1 cellular context compared by ENCODE assay signal in the genomic region with DNA sequence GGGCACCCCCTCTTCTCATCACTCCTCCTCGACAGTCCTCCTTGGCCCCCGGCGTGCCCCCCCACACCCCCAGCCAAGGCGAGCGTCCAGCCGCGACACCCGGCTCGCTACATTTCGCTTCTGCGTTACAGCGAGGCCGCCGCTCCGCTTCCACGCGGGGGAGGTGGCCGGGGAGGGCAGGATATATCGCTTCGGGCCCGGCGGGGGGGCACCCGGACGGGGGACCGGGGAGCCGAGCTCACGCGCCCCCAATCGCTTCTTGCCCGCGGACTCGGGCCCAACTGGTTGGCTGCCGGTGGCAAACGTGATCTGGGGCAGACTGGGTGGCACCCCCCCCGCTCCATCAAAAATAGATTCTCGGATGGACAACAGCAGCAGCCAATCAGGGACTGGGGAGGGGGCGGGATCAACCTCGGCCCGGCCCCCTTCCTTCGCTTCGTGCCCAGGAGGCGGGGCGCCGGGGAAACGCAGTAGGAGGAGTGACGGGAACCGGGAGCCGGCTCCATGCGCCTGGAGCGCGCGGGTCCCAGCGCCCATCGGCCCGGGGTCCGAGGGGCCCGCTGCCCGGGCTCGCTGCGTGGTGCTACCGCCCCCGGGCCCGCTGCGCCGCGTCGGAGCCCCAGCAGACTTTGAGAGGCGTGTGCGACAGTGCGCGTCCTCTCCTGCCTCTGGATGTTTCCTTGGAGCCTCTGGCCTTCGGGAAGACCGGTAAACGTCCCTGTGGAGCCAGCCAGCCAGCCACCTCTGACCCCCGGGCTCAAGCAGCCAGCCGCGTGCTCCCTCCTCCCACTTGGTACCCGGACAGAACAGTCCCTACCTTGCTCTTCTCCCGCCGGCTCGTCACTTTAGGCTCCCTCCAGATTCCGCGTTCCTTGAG.
A peak's percentile ranks its signal among the peaks of the same experiment; 100 is the strongest.
TF ChIP-seq lines count a peak whose summit lies in the region.

A gene (minus strand): TSS at position 321 of the 877 bp plus-strand sequence. CDS start 2,757 bp downstream, outside the sequence.

TF ChIP-seq in WTC11, 78 proteins besides CTCF, POLR2A, EP300 and RAD21 (continued from another document and continues in another):
- no peak for TF ChIP-seq NR3C1 (CRISPR knock-in tag; conservative IDR thresholded peaks at IDR 0.05; ENCODE audit: low read depth)
- TF ChIP-seq CREB1 (CRISPR knock-in tag; IDR thresholded peaks at IDR 0.05) = no peak
- no peak for TF ChIP-seq ATF1 (CRISPR knock-in tag; IDR thresholded peaks at IDR 0.05)
- peak; percentile 33; the same call in 1 of the 2 replicates for TF ChIP-seq KAT7 (CRISPR knock-in tag; IDR thresholded peaks at IDR 0.05; ENCODE audit: borderline replicate concordance)
- TF ChIP-seq NR1H2 (CRISPR knock-in tag; IDR thresholded peaks at IDR 0.05) = no peak
- TF ChIP-seq MXD4 (CRISPR knock-in tag; IDR thresholded peaks at IDR 0.05; ENCODE audit: borderline replicate concordance) = no peak
- TF ChIP-seq, protein P1, sequence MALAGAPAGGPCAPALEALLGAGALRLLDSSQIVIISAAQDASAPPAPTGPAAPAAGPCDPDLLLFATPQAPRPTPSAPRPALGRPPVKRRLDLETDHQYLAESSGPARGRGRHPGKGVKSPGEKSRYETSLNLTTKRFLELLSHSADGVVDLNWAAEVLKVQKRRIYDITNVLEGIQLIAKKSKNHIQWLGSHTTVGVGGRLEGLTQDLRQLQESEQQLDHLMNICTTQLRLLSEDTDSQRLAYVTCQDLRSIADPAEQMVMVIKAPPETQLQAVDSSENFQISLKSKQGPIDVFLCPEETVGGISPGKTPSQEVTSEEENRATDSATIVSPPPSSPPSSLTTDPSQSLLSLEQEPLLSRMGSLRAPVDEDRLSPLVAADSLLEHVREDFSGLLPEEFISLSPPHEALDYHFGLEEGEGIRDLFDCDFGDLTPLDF (CRISPR knock-in tag; IDR thresholded peaks at IDR 0.05) = no peak
- TF ChIP-seq, protein P2, sequence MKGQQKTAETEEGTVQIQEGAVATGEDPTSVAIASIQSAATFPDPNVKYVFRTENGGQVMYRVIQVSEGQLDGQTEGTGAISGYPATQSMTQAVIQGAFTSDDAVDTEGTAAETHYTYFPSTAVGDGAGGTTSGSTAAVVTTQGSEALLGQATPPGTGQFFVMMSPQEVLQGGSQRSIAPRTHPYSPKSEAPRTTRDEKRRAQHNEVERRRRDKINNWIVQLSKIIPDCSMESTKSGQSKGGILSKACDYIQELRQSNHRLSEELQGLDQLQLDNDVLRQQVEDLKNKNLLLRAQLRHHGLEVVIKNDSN (CRISPR knock-in tag; IDR thresholded peaks at IDR 0.05) = no peak; the same call in 1 of the 2 replicates
- TF ChIP-seq NFATC4 (CRISPR knock-in tag; IDR thresholded peaks at IDR 0.05) = no peak
- TF ChIP-seq FOXK1 (CRISPR knock-in tag; IDR thresholded peaks at IDR 0.05) = 0 out of 2 replicates have a peak, but pooled peaks have one; percentile 6
- no peak for TF ChIP-seq ZNF671 (CRISPR knock-in tag; IDR thresholded peaks at IDR 0.05)
- TF ChIP-seq ZNF232 (CRISPR knock-in tag; IDR thresholded peaks at IDR 0.05) = no peak
- TF ChIP-seq, protein P3, sequence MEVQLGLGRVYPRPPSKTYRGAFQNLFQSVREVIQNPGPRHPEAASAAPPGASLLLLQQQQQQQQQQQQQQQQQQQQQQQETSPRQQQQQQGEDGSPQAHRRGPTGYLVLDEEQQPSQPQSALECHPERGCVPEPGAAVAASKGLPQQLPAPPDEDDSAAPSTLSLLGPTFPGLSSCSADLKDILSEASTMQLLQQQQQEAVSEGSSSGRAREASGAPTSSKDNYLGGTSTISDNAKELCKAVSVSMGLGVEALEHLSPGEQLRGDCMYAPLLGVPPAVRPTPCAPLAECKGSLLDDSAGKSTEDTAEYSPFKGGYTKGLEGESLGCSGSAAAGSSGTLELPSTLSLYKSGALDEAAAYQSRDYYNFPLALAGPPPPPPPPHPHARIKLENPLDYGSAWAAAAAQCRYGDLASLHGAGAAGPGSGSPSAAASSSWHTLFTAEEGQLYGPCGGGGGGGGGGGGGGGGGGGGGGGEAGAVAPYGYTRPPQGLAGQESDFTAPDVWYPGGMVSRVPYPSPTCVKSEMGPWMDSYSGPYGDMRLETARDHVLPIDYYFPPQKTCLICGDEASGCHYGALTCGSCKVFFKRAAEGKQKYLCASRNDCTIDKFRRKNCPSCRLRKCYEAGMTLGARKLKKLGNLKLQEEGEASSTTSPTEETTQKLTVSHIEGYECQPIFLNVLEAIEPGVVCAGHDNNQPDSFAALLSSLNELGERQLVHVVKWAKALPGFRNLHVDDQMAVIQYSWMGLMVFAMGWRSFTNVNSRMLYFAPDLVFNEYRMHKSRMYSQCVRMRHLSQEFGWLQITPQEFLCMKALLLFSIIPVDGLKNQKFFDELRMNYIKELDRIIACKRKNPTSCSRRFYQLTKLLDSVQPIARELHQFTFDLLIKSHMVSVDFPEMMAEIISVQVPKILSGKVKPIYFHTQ (CRISPR knock-in tag; IDR thresholded peaks at IDR 0.05) = no peak
- TF ChIP-seq HMGA2 (CRISPR knock-in tag; IDR thresholded peaks at IDR 0.05) = no peak
- TF ChIP-seq, protein P4, sequence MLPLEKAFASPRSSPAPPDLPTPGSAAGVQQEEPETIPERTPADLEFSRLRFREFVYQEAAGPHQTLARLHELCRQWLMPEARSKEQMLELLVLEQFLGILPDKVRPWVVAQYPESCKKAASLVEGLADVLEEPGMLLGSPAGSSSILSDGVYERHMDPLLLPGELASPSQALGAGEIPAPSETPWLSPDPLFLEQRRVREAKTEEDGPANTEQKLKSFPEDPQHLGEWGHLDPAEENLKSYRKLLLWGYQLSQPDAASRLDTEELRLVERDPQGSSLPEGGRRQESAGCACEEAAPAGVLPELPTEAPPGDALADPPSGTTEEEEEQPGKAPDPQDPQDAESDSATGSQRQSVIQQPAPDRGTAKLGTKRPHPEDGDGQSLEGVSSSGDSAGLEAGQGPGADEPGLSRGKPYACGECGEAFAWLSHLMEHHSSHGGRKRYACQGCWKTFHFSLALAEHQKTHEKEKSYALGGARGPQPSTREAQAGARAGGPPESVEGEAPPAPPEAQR (CRISPR knock-in tag; IDR thresholded peaks at IDR 0.05) = no peak
- TF ChIP-seq, protein P5, sequence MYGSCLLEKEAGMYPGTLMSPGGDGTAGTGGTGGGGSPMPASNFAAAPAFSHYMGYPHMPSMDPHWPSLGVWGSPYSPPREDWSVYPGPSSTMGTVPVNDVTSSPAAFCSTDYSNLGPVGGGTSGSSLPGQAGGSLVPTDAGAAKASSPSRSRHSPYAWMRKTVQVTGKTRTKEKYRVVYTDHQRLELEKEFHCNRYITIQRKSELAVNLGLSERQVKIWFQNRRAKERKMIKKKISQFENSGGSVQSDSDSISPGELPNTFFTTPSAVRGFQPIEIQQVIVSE (CRISPR knock-in tag; IDR thresholded peaks at IDR 0.05; ENCODE audit: borderline replicate concordance) = no peak
- no peak for TF ChIP-seq SMAD3 (CRISPR knock-in tag; IDR thresholded peaks at IDR 0.05; ENCODE audit: borderline replicate concordance)
- TF ChIP-seq, protein P6, sequence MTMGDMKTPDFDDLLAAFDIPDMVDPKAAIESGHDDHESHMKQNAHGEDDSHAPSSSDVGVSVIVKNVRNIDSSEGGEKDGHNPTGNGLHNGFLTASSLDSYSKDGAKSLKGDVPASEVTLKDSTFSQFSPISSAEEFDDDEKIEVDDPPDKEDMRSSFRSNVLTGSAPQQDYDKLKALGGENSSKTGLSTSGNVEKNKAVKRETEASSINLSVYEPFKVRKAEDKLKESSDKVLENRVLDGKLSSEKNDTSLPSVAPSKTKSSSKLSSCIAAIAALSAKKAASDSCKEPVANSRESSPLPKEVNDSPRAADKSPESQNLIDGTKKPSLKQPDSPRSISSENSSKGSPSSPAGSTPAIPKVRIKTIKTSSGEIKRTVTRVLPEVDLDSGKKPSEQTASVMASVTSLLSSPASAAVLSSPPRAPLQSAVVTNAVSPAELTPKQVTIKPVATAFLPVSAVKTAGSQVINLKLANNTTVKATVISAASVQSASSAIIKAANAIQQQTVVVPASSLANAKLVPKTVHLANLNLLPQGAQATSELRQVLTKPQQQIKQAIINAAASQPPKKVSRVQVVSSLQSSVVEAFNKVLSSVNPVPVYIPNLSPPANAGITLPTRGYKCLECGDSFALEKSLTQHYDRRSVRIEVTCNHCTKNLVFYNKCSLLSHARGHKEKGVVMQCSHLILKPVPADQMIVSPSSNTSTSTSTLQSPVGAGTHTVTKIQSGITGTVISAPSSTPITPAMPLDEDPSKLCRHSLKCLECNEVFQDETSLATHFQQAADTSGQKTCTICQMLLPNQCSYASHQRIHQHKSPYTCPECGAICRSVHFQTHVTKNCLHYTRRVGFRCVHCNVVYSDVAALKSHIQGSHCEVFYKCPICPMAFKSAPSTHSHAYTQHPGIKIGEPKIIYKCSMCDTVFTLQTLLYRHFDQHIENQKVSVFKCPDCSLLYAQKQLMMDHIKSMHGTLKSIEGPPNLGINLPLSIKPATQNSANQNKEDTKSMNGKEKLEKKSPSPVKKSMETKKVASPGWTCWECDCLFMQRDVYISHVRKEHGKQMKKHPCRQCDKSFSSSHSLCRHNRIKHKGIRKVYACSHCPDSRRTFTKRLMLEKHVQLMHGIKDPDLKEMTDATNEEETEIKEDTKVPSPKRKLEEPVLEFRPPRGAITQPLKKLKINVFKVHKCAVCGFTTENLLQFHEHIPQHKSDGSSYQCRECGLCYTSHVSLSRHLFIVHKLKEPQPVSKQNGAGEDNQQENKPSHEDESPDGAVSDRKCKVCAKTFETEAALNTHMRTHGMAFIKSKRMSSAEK (CRISPR knock-in tag; IDR thresholded peaks at IDR 0.05; ENCODE audit: borderline replicate concordance) = no peak
- TF ChIP-seq, protein P7, sequence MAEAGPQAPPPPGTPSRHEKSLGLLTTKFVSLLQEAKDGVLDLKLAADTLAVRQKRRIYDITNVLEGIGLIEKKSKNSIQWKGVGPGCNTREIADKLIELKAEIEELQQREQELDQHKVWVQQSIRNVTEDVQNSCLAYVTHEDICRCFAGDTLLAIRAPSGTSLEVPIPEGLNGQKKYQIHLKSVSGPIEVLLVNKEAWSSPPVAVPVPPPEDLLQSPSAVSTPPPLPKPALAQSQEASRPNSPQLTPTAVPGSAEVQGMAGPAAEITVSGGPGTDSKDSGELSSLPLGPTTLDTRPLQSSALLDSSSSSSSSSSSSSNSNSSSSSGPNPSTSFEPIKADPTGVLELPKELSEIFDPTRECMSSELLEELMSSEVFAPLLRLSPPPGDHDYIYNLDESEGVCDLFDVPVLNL (CRISPR knock-in tag; IDR thresholded peaks at IDR 0.05; ENCODE audit: borderline replicate concordance, low read depth) = no peak
- peak; percentile 46; the same call in 1 of the 2 replicates for TF ChIP-seq GABPB1 (CRISPR knock-in tag; IDR thresholded peaks at IDR 0.05)
- TF ChIP-seq, protein P8, sequence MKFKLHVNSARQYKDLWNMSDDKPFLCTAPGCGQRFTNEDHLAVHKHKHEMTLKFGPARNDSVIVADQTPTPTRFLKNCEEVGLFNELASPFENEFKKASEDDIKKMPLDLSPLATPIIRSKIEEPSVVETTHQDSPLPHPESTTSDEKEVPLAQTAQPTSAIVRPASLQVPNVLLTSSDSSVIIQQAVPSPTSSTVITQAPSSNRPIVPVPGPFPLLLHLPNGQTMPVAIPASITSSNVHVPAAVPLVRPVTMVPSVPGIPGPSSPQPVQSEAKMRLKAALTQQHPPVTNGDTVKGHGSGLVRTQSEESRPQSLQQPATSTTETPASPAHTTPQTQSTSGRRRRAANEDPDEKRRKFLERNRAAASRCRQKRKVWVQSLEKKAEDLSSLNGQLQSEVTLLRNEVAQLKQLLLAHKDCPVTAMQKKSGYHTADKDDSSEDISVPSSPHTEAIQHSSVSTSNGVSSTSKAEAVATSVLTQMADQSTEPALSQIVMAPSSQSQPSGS (CRISPR knock-in tag; IDR thresholded peaks at IDR 0.05; ENCODE audit: borderline replicate concordance, low read depth) = no peak
- TF ChIP-seq, protein P9, sequence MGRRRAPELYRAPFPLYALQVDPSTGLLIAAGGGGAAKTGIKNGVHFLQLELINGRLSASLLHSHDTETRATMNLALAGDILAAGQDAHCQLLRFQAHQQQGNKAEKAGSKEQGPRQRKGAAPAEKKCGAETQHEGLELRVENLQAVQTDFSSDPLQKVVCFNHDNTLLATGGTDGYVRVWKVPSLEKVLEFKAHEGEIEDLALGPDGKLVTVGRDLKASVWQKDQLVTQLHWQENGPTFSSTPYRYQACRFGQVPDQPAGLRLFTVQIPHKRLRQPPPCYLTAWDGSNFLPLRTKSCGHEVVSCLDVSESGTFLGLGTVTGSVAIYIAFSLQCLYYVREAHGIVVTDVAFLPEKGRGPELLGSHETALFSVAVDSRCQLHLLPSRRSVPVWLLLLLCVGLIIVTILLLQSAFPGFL (CRISPR knock-in tag; IDR thresholded peaks at IDR 0.05; ENCODE audit: borderline replicate concordance) = no peak
- no peak for TF ChIP-seq NR2C2 (CRISPR knock-in tag; IDR thresholded peaks at IDR 0.05)
- TF ChIP-seq, protein P10, sequence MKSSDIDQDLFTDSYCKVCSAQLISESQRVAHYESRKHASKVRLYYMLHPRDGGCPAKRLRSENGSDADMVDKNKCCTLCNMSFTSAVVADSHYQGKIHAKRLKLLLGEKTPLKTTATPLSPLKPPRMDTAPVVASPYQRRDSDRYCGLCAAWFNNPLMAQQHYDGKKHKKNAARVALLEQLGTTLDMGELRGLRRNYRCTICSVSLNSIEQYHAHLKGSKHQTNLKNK (CRISPR knock-in tag; IDR thresholded peaks at IDR 0.05) = no peak
- TF ChIP-seq TEAD4 (CRISPR knock-in tag; IDR thresholded peaks at IDR 0.05) = no peak
- no peak for TF ChIP-seq SOX15 (CRISPR knock-in tag; IDR thresholded peaks at IDR 0.05)
- TF ChIP-seq ZNF263 (CRISPR knock-in tag; IDR thresholded peaks at IDR 0.05; ENCODE audit: low read depth) = no peak
- peak; percentile 80; the same call in 1 of the 2 replicates for TF ChIP-seq ZNF416 (CRISPR knock-in tag; IDR thresholded peaks at IDR 0.05)
- 0 out of 2 replicates have a peak, but pooled peaks have one; percentile 27 for TF ChIP-seq CREM (CRISPR knock-in tag; IDR thresholded peaks at IDR 0.05)
- no peak for TF ChIP-seq ESRRA (CRISPR knock-in tag; IDR thresholded peaks at IDR 0.05; ENCODE audit: borderline replicate concordance)
- TF ChIP-seq, protein P11, sequence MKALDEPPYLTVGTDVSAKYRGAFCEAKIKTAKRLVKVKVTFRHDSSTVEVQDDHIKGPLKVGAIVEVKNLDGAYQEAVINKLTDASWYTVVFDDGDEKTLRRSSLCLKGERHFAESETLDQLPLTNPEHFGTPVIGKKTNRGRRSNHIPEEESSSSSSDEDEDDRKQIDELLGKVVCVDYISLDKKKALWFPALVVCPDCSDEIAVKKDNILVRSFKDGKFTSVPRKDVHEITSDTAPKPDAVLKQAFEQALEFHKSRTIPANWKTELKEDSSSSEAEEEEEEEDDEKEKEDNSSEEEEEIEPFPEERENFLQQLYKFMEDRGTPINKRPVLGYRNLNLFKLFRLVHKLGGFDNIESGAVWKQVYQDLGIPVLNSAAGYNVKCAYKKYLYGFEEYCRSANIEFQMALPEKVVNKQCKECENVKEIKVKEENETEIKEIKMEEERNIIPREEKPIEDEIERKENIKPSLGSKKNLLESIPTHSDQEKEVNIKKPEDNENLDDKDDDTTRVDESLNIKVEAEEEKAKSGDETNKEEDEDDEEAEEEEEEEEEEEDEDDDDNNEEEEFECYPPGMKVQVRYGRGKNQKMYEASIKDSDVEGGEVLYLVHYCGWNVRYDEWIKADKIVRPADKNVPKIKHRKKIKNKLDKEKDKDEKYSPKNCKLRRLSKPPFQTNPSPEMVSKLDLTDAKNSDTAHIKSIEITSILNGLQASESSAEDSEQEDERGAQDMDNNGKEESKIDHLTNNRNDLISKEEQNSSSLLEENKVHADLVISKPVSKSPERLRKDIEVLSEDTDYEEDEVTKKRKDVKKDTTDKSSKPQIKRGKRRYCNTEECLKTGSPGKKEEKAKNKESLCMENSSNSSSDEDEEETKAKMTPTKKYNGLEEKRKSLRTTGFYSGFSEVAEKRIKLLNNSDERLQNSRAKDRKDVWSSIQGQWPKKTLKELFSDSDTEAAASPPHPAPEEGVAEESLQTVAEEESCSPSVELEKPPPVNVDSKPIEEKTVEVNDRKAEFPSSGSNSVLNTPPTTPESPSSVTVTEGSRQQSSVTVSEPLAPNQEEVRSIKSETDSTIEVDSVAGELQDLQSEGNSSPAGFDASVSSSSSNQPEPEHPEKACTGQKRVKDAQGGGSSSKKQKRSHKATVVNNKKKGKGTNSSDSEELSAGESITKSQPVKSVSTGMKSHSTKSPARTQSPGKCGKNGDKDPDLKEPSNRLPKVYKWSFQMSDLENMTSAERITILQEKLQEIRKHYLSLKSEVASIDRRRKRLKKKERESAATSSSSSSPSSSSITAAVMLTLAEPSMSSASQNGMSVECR (CRISPR knock-in tag; IDR thresholded peaks at IDR 0.05; ENCODE audit: borderline replicate concordance) = no peak
- no peak for TF ChIP-seq JAZF1 (CRISPR knock-in tag; IDR thresholded peaks at IDR 0.05)
